In the genomic region with DNA sequence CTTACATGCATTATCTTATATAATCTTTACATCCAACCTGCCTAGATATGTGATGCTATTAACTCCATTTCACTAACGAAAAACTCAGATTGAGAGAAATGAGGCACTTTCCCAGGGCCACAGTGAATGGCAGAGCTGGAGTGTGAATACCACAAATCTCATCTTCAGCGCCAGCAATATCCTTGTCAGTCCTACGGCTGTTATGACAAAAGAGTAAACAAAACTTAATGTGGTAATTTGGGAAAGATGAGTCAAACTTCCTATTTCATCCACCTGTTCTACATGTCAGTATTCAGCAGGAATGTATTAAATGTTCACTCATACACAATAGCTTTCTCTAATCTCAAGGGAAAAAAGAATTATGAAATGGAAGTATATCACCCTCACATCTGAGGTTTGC, we compare ENCODE assay signal across 2 cellular contexts.
TF ChIP-seq lines count a peak whose summit lies in the region.

No MANE protein-coding gene starts in this region.

TF ChIP-seq in liver, 16 proteins besides CTCF, POLR2A, EP300 and RAD21:
- TF ChIP-seq YY1 (IDR thresholded peaks at IDR 0.05) (peak; percentile 22), RXRA (IDR thresholded peaks at IDR 0.05) (no peak), TAF1 (conservative IDR thresholded peaks at IDR 0.05) (no peak), SP1 (IDR thresholded peaks at IDR 0.05) (no peak), HNF4G (IDR thresholded peaks at IDR 0.05) (no peak), FOXA2 (IDR thresholded peaks at IDR 0.05) (no peak), EGR1 (IDR thresholded peaks at IDR 0.05; ENCODE audit: low read depth in 2 of 2) (no peak), JUND (IDR thresholded peaks at IDR 0.05) (peak in 1 of 2 donors; percentile 26)
- TF ChIP-seq, protein P1, sequence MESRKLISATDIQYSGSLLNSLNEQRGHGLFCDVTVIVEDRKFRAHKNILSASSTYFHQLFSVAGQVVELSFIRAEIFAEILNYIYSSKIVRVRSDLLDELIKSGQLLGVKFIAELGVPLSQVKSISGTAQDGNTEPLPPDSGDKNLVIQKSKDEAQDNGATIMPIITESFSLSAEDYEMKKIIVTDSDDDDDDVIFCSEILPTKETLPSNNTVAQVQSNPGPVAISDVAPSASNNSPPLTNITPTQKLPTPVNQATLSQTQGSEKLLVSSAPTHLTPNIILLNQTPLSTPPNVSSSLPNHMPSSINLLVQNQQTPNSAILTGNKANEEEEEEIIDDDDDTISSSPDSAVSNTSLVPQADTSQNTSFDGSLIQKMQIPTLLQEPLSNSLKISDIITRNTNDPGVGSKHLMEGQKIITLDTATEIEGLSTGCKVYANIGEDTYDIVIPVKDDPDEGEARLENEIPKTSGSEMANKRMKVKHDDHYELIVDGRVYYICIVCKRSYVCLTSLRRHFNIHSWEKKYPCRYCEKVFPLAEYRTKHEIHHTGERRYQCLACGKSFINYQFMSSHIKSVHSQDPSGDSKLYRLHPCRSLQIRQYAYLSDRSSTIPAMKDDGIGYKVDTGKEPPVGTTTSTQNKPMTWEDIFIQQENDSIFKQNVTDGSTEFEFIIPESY (IDR thresholded peaks at IDR 0.05), result no peak
- TF ChIP-seq, protein P2, sequence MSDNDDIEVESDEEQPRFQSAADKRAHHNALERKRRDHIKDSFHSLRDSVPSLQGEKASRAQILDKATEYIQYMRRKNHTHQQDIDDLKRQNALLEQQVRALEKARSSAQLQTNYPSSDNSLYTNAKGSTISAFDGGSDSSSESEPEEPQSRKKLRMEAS (IDR thresholded peaks at IDR 0.05), result no peak
- TF ChIP-seq, protein P3, sequence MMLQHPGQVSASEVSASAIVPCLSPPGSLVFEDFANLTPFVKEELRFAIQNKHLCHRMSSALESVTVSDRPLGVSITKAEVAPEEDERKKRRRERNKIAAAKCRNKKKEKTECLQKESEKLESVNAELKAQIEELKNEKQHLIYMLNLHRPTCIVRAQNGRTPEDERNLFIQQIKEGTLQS (IDR thresholded peaks at IDR 0.05), result no peak

TF ChIP-seq in HepG2, 621 proteins besides CTCF, POLR2A, EP300 and RAD21:
- no peak for TF ChIP-seq ZBTB10 (CRISPR knock-in tag; IDR thresholded peaks at IDR 0.05; ENCODE audit: borderline replicate concordance)
- TF ChIP-seq ZNF781 (CRISPR knock-in tag; IDR thresholded peaks at IDR 0.05; ENCODE audit: borderline replicate concordance, not compliant biosample characterization), result no peak
- no peak for TF ChIP-seq RFX3 (CRISPR knock-in tag; IDR thresholded peaks at IDR 0.05)
- TF ChIP-seq RXRB (CRISPR knock-in tag; IDR thresholded peaks at IDR 0.05; ENCODE audit: borderline replicate concordance), result no peak
- TF ChIP-seq, protein P4, sequence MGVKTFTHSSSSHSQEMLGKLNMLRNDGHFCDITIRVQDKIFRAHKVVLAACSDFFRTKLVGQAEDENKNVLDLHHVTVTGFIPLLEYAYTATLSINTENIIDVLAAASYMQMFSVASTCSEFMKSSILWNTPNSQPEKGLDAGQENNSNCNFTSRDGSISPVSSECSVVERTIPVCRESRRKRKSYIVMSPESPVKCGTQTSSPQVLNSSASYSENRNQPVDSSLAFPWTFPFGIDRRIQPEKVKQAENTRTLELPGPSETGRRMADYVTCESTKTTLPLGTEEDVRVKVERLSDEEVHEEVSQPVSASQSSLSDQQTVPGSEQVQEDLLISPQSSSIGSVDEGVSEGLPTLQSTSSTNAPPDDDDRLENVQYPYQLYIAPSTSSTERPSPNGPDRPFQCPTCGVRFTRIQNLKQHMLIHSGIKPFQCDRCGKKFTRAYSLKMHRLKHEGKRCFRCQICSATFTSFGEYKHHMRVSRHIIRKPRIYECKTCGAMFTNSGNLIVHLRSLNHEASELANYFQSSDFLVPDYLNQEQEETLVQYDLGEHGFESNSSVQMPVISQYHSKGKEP (CRISPR knock-in tag; IDR thresholded peaks at IDR 0.05), result no peak
- TF ChIP-seq ZBTB38 (CRISPR knock-in tag; IDR thresholded peaks at IDR 0.05), result no peak
- TF ChIP-seq ZBTB1 (CRISPR knock-in tag; IDR thresholded peaks at IDR 0.05; ENCODE audit: borderline replicate concordance), result no peak
- TF ChIP-seq PHB2 (IDR thresholded peaks at IDR 0.05; ENCODE audit: partially characterized antibody), result no peak
- TF ChIP-seq, protein P5, sequence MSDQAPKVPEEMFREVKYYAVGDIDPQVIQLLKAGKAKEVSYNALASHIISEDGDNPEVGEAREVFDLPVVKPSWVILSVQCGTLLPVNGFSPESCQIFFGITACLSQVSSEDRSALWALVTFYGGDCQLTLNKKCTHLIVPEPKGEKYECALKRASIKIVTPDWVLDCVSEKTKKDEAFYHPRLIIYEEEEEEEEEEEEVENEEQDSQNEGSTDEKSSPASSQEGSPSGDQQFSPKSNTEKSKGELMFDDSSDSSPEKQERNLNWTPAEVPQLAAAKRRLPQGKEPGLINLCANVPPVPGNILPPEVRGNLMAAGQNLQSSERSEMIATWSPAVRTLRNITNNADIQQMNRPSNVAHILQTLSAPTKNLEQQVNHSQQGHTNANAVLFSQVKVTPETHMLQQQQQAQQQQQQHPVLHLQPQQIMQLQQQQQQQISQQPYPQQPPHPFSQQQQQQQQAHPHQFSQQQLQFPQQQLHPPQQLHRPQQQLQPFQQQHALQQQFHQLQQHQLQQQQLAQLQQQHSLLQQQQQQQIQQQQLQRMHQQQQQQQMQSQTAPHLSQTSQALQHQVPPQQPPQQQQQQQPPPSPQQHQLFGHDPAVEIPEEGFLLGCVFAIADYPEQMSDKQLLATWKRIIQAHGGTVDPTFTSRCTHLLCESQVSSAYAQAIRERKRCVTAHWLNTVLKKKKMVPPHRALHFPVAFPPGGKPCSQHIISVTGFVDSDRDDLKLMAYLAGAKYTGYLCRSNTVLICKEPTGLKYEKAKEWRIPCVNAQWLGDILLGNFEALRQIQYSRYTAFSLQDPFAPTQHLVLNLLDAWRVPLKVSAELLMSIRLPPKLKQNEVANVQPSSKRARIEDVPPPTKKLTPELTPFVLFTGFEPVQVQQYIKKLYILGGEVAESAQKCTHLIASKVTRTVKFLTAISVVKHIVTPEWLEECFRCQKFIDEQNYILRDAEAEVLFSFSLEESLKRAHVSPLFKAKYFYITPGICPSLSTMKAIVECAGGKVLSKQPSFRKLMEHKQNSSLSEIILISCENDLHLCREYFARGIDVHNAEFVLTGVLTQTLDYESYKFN (CRISPR knock-in tag; conservative IDR thresholded peaks at IDR 0.05), result no peak
- no peak for TF ChIP-seq ZSCAN20 (CRISPR knock-in tag; IDR thresholded peaks at IDR 0.05; ENCODE audit: borderline replicate concordance)
- TF ChIP-seq U2AF2 (IDR thresholded peaks at IDR 0.05; ENCODE audit: low read depth, low read length), result no peak
- TF ChIP-seq ZNF10 (CRISPR knock-in tag; IDR thresholded peaks at IDR 0.05; ENCODE audit: borderline replicate concordance, low read depth), result no peak
- TF ChIP-seq NAIF1 (CRISPR knock-in tag; IDR thresholded peaks at IDR 0.05; ENCODE audit: borderline replicate concordance), result no peak
- no peak for TF ChIP-seq AFF4 (CRISPR knock-in tag; IDR thresholded peaks at IDR 0.05)
- TF ChIP-seq TGIF2 (CRISPR knock-in tag; IDR thresholded peaks at IDR 0.05), result no peak
- TF ChIP-seq PAWR (CRISPR knock-in tag; IDR thresholded peaks at IDR 0.05; ENCODE audit: borderline replicate concordance), result no peak
- TF ChIP-seq HES4 (CRISPR knock-in tag; IDR thresholded peaks at IDR 0.05; ENCODE audit: borderline replicate concordance), result no peak
- no peak for TF ChIP-seq LRRFIP1 (CRISPR knock-in tag; conservative IDR thresholded peaks at IDR 0.05)
- no peak for TF ChIP-seq CHD4 (IDR thresholded peaks at IDR 0.05; ENCODE audit: borderline replicate concordance, low read length)
- TF ChIP-seq CHCHD3 (CRISPR knock-in tag; IDR thresholded peaks at IDR 0.05), result no peak
